27 cellular contexts compared by ENCODE assay signal in genomic region chr3:3707858-3708768, GRCh38.
DNase-seq lines count a peak whose midpoint lies in the region; ATAC-seq and TF ChIP-seq lines count a peak whose summit lies in the region.
"Had no signal": no experiment of that assay in that cellular context is flagged by ENCODE, and none has a peak within 500 bp of the region (broad histone marks: within the 10 kb centered on the region; RNA-seq: fewer than 3 reads in every experiment).

No MANE protein-coding gene starts in this region.

- peaks cover 12% of the 10 kb centered on the region for H3K9me3 ChIP-seq in NT2/D1 (ENCODE audit: insufficient read depth, low read length)
- H3K9me3 ChIP-seq in esophagus muscularis mucosa = no peaks in the 10 kb centered on the region
- no peaks in the 10 kb centered on the region for H3K9me3 ChIP-seq in mesodermal cell (ENCODE audit: control insufficient read depth, low read length)
- H3K9me3 ChIP-seq in HAP-1 = no peaks in the 10 kb centered on the region
- H3K9me3 ChIP-seq: left ventricle myocardium inferior, right lobe of liver, stomach, tibial nerve had no signal

- CTCF ChIA-PET in Calu3 (lab: Charles Lee) = no interaction called here

- H3K4me3 ChIP-seq in NT2/D1 (ENCODE audit: insufficient read length, low read depth) (no peak overlapping the region), esophagus muscularis mucosa (no peak overlapping the region), mesodermal cell (ENCODE audit: extremely low read depth, insufficient read depth, low read length, poor library complexity, severe bottlenecking) (no peak overlapping the region), HAP-1 (no peak overlapping the region)
- H3K4me3 ChIP-seq: left ventricle myocardium inferior, right lobe of liver, stomach, tibial nerve had no signal

- H3K36me3 ChIP-seq in NT2/D1 (ENCODE audit: insufficient read depth, insufficient read length, low read length) = no peaks in the 10 kb centered on the region
- no peaks in the 10 kb centered on the region for H3K36me3 ChIP-seq in esophagus muscularis mucosa
- no peaks in the 10 kb centered on the region for H3K36me3 ChIP-seq in mesodermal cell (ENCODE audit: control insufficient read depth, insufficient read depth, low read length)
- H3K36me3 ChIP-seq in HAP-1 (replicated peaks) = no peaks in the 10 kb centered on the region
- H3K36me3 ChIP-seq: left ventricle myocardium inferior, right lobe of liver, stomach, tibial nerve had no signal

- DNase-seq in Calu3 (peak; percentile 46), NT2/D1 (ENCODE audit: low read depth, low spot score) (peak; percentile 57), esophagus muscularis mucosa (ENCODE audit: extremely low spot score) (peak; percentile 12), pons (ENCODE audit: low spot score) (no peak), HAP-1 (ENCODE audit: low spot score in 2 of 2) (no peak)
- DNase-seq in stimulated activated naive B cell treated with anti-CD40 and anti-IgM and Interleukin-4, amounts not matched to agents 10 μg/mL and 1 μg/mL and 100 μg/mL, for 72 hours = no peak
- no peak for DNase-seq in stimulated activated naive CD4-positive, alpha-beta T cell treated with Interleukin-2 at 50 U/mL for 16 hours (lab: John Stamatoyannopoulos, UW)
- DNase-seq: activated CD4-positive, alpha-beta T cell treated with anti-CD3 and anti-CD28 coated beads for 48 hours; activated naive CD4-positive, alpha-beta T cell; activated T-cell treated with anti-CD3 and anti-CD28 coated beads, Interleukin-2, amount 50 U/mL, for 4 hours; amygdala; CD8-positive, alpha-beta T cell; DMS153; glutamatergic neuron; left ventricle myocardium inferior; NCI-H1048; NCI-H187; NCI-H226; NCI-H774; right lobe of liver; stomach; T-helper 2 cell had no signal

- no peaks in the 10 kb centered on the region for H3K4me1 ChIP-seq in NT2/D1 (ENCODE audit: insufficient read depth, insufficient read length)
- H3K4me1 ChIP-seq in esophagus muscularis mucosa = peaks cover 0 to 11% (median 7%) of the 10 kb centered on the region in 4 donors
- H3K4me1 ChIP-seq in mesodermal cell (ENCODE audit: control insufficient read depth, insufficient read depth, low read length, poor library complexity, severe bottlenecking) = peaks cover 11% of the 10 kb centered on the region
- no peaks in the 10 kb centered on the region for H3K4me1 ChIP-seq in HAP-1
- H3K4me1 ChIP-seq: right lobe of liver, stomach had no signal

- in situ Hi-C loops in HAP-1 (cut with MboI; ENCODE audit: low sequenced_read_pairs) = no loop called here

- WGBS in esophagus muscularis mucosa = 80% methylated on average over 6 of the region's 6 CpGs
- 18 to 59% methylated on average over 2 of the region's 6 CpGs for WGBS in mesodermal cell (ENCODE audit: insufficient coverage in 2 of 2), 2 experiments

- intact Hi-C loops in Calu3 (cut with micrococcal nuclease; ENCODE audit: unreplicated experiment) = loop anchor here (5.0 to 10.0 kb wide), 4 partner anchors 41 to 567 kb away; partner anchors contain the start of gene LRRN1
- intact Hi-C loops in esophagus muscularis mucosa (cut with DNase I) = no loop called here

- peak overlapping the region; percentile 35 for H3K4me3 Mint-ChIP-seq in Calu3 (ENCODE audit: low read depth, unreplicated experiment)
- no peak overlapping the region for H3K4me3 Mint-ChIP-seq in stimulated activated naive B cell treated with anti-CD40 and anti-IgM and Interleukin-4, amounts not matched to agents 10 μg/mL and 1 μg/mL and 100 μg/mL, for 72 hours
- H3K4me3 Mint-ChIP-seq: activated T-cell treated with anti-CD3 and anti-CD28 coated beads, Interleukin-2, amount 50 U/mL, for 4 hours; CD8-positive, alpha-beta T cell; nephron had no signal

- H3K27ac ChIP-seq in esophagus muscularis mucosa (replicated peaks in 1 of 4) (no peak overlapping the region), mesodermal cell (ENCODE audit: low read depth, low read length, severe bottlenecking) (peak overlapping the region; percentile 36)
- H3K27ac ChIP-seq: left ventricle myocardium inferior, parathyroid adenoma, right lobe of liver, stomach, tibial nerve had no signal

- no TSS peak for BruUV-seq in Calu3 (replicated peaks; lab: Mats Ljungman, UMichigan)

- no peak for TF ChIP-seq POLR2A in esophagus muscularis mucosa (IDR thresholded peaks at IDR 0.05; ENCODE audit: low read depth)

- ATAC-seq in stimulated activated naive B cell treated with anti-CD40 and anti-IgM and Interleukin-4, amounts not matched to agents 10 μg/mL and 1 μg/mL and 100 μg/mL, for 72 hours (replicated peaks) = no peak
- ATAC-seq: activated T-cell treated with anti-CD3 and anti-CD28 coated beads, Interleukin-2, amount 50 U/mL, for 4 hours; CD8-positive, alpha-beta T cell; right lobe of liver; SK-N-SH treated with all-trans-retinoic acid at 6 μM for 48 hours had no signal

- no peaks in the 10 kb centered on the region for H3K27me3 Mint-ChIP-seq in Calu3 (ENCODE audit: unreplicated experiment)
- no peaks in the 10 kb centered on the region for H3K27me3 Mint-ChIP-seq in stimulated activated naive B cell treated with anti-CD40 and anti-IgM and Interleukin-4, amounts not matched to agents 10 μg/mL and 1 μg/mL and 100 μg/mL, for 72 hours

- no peaks in the 10 kb centered on the region for H3K27me3 ChIP-seq in NT2/D1 (ENCODE audit: insufficient read depth, insufficient read length)
- no peaks in the 10 kb centered on the region for H3K27me3 ChIP-seq in esophagus muscularis mucosa
- H3K27me3 ChIP-seq in HAP-1 (ENCODE audit: low read depth) = peaks cover 5% of the 10 kb centered on the region; the same call in 1 of the 2 replicates
- H3K27me3 ChIP-seq: right lobe of liver, stomach, tibial nerve had no signal

- TF ChIP-seq CTCF in Calu3 (IDR thresholded peaks at IDR 0.05; ENCODE audit: unreplicated experiment) (no peak), esophagus muscularis mucosa (IDR thresholded peaks at IDR 0.05) (no peak)

- peaks cover 2% of the 10 kb centered on the region for H3K9me3 Mint-ChIP-seq in Calu3 (ENCODE audit: low read depth, unreplicated experiment)
- H3K9me3 Mint-ChIP-seq in stimulated activated naive B cell treated with anti-CD40 and anti-IgM and Interleukin-4, amounts not matched to agents 10 μg/mL and 1 μg/mL and 100 μg/mL, for 72 hours = peaks cover 0 to 3% of the 10 kb centered on the region in 2 donors
- H3K9me3 Mint-ChIP-seq: activated T-cell treated with anti-CD3 and anti-CD28 coated beads, Interleukin-2, amount 50 U/mL, for 4 hours; CD8-positive, alpha-beta T cell; nephron had no signal

- peaks cover 25% of the 10 kb centered on the region for H3K4me1 Mint-ChIP-seq in Calu3 (ENCODE audit: low read depth, unreplicated experiment)
- no peaks in the 10 kb centered on the region for H3K4me1 Mint-ChIP-seq in stimulated activated naive B cell treated with anti-CD40 and anti-IgM and Interleukin-4, amounts not matched to agents 10 μg/mL and 1 μg/mL and 100 μg/mL, for 72 hours

- H3K27ac Mint-ChIP-seq in Calu3 (ENCODE audit: unreplicated experiment) = no peak overlapping the region
- H3K27ac Mint-ChIP-seq in stimulated activated naive B cell treated with anti-CD40 and anti-IgM and Interleukin-4, amounts not matched to agents 10 μg/mL and 1 μg/mL and 100 μg/mL, for 72 hours = no peak overlapping the region
- H3K27ac Mint-ChIP-seq: CD8-positive, alpha-beta T cell had no signal

- no peak overlapping the region for H3K9ac ChIP-seq in NT2/D1 (ENCODE audit: insufficient read length, low read depth)
- H3K9ac ChIP-seq: parathyroid adenoma had no signal

- no peak for TF ChIP-seq EP300 in esophagus muscularis mucosa (IDR thresholded peaks at IDR 0.05)

- no peaks in the 10 kb centered on the region for H3K36me3 Mint-ChIP-seq in Calu3 (ENCODE audit: insufficient read depth, unreplicated experiment)
- H3K36me3 Mint-ChIP-seq in stimulated activated naive B cell treated with anti-CD40 and anti-IgM and Interleukin-4, amounts not matched to agents 10 μg/mL and 1 μg/mL and 100 μg/mL, for 72 hours = peaks cover 0 to 4% of the 10 kb centered on the region in 2 donors
- H3K36me3 Mint-ChIP-seq: CD8-positive, alpha-beta T cell had no signal

Comparison
In these comparisons a context has a peak if more than half of its experiments do, and no peak if none do; other contexts are left out.
1. DNase-seq: peak in Calu3 (single experiment), NT2/D1 (single experiment) and esophagus muscularis mucosa (single experiment); none in pons (single experiment), stimulated activated naive B cell treated with anti-CD40 and anti-IgM and Interleukin-4, amounts not matched to agents 10 μg/mL and 1 μg/mL and 100 μg/mL, for 72 hours (single experiment), stimulated activated naive CD4-positive, alpha-beta T cell treated with Interleukin-2 at 50 U/mL for 16 hours (single experiment) and HAP-1 (0 of 2).